Comparison of ENCODE assay signal across 3 cellular contexts in the genomic region with DNA sequence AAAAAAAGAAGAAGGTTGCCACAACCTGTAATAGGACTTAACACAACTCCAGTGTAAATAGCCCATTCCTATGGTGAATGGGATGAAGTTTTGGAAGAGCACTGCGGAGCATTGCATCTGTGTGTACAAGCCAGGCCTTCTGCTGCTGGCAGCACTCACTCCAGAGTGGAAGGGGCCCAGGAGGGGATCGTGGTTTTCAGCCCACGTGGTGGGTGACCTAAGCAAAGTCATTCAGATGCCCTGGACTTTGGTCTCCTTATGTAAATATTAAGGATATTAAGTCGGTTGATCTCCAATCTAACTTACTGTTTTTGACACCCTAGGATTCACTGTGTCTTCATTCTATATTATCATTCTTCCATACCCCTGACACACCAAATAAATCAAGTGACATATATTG. TPM values are rescaled to one million over a fixed set of nuclear protein-coding genes. Genes with fewer than 3 reads are reported as not detected.
"Had no signal": no experiment of that assay in that cellular context is flagged by ENCODE, and none has a peak within 500 bp of the region (broad histone marks: within the 10 kb centered on the region; RNA-seq: fewer than 3 reads in every experiment).

No MANE protein-coding gene starts in this region.

RNA-seq across cellular contexts. Expression of a gene that starts 2.7 kb away (rescaled TPM):
- total RNA-seq: H1, H9 had no signal
- polyA plus RNA-seq: GM23338 had no signal
